In genomic region chr7:25448301-25448700, GRCh38 we compare ENCODE assay signal across 1 cellular context.
TF ChIP-seq lines count a peak whose summit lies in the region.

No MANE protein-coding gene starts in this region.

TF ChIP-seq in K562, 482 proteins besides CTCF, POLR2A, EP300 and RAD21 (continued from another document):
- TF ChIP-seq, protein P1, sequence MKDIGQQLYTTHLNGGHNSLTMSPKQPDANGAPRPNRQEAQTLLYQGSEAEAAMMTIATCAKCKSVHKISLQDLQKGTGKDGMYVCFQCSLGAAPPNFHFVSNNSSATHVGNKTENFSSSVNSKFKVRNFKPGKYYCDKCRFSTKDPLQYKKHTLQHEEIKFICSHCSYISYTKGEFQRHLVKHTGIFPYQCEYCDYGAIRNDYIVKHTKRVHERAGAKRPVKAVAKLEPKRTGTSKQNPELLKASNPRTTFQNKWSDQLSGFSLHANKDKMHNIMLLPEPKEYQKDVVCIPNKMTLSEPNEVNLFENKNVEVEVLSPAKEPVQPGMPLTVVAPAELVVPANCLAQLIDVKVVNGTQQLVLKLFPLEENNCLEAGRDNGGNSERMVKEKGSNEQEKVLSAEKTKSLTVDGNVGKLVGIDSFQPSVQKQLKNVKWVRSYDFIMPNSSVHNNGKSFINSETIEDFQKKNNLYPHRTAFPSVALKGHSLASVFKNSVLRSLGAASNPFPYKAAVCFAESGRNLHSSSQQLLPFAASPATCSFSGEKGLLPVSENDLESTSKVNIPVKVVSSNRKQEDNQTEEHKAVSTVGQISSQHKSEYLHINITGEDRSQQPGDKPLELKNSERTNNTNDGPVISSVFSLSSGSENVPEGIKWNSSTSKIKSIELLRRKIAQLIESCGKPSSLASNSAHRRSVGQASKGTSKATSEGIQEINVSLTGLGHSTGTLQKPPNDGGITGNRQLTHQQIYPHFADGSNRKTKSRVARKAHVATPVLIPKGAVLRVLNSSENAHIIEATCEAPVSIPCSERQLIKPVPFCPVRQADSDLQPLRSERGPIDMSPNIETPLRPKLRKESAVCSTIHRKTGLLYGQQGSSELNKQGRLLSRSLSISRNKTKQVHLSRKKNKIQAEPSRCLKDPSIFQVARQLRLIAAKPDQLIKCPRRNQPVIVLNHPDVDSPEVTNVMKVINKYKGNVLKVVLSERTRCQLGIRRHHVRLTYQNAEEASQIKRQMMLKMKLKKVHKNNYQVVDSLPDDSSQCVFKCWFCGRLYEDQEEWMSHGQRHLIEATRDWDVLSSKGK (CRISPR knock-in tag; IDR thresholded peaks at IDR 0.05), result no peak
- TF ChIP-seq, protein P2, sequence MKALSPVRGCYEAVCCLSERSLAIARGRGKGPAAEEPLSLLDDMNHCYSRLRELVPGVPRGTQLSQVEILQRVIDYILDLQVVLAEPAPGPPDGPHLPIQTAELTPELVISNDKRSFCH (CRISPR knock-in tag; IDR thresholded peaks at IDR 0.05), result no peak
- TF ChIP-seq, protein P2 (tag; IDR thresholded peaks at IDR 0.05), result no peak
- TF ChIP-seq SMC3 (conservative IDR thresholded peaks at IDR 0.05; ENCODE audit: insufficient read depth, low read depth, low read length), result no peak
- TF ChIP-seq ZNF507 (tag; conservative IDR thresholded peaks at IDR 0.05), result peak; percentile 94
